In genomic region chr6:13733178-13733851, GRCh38 we compare ENCODE assay signal across 9 cellular contexts. TPM values are rescaled to one million over a fixed set of nuclear protein-coding genes. Genes with fewer than 3 reads are reported as not detected.
DNase-seq lines count a peak whose midpoint lies in the region; ATAC-seq lines count a peak whose summit lies in the region.
"Had no signal": no experiment of that assay in that cellular context is flagged by ENCODE, and none has a peak within 500 bp of the region (broad histone marks: within the 10 kb centered on the region; RNA-seq: fewer than 3 reads in every experiment).

No MANE protein-coding gene starts in this region.

- peak; percentile 89 for DNase-seq in EH (ENCODE audit: low read depth)
- DNase-seq in RPMI7951 (ENCODE audit: low read depth) = peak; percentile 81
- DNase-seq in globus pallidus (ENCODE audit: low spot score) = peak; percentile 12
- DNase-seq in retina = peak; percentile 11
- DNase-seq in GF-D8 (lab: John Stamatoyannopoulos, UW) = no peak
- DNase-seq: activated CD4-positive, alpha-beta T cell treated with anti-CD3 and anti-CD28 coated beads, Interleukin-2, amount 10 ng/mL, durations not matched to agents 24 days and 14 days had no signal

- ATAC-seq in GM21576 (IDR thresholded peaks at IDR 0.05; ENCODE audit: unreplicated experiment) (no peak), GM21360 (IDR thresholded peaks at IDR 0.05; ENCODE audit: unreplicated experiment) (no peak), GM19395 (IDR thresholded peaks at IDR 0.05; ENCODE audit: unreplicated experiment) (no peak)

RNA-seq across cellular contexts. Expression of gene RANBP9, which starts 21.7 kb away (rescaled TPM):
- 28.6 and 33.0 TPM in 2 replicates for total RNA-seq in RPMI7951 (2014; rRNA removed; shearing (Covaris generic))
